In genomic region chr3:188341501-188341900, GRCh38 we compare ENCODE assay signal across 26 cellular contexts.
"Had no signal": no experiment of that assay in that cellular context is flagged by ENCODE, and none has a peak within 500 bp of the region (broad histone marks: within the 10 kb centered on the region; RNA-seq: fewer than 3 reads in every experiment).

No MANE protein-coding gene starts in this region.

- ATAC-seq: left cardiac atrium; naive thymus-derived CD4-positive, alpha-beta T cell had no signal

- H3K9me3 ChIP-seq: adrenal gland, ascending aorta, ovary, prostate gland, right atrium auricular region, thyroid gland had no signal

- H3K4me3 Mint-ChIP-seq: activated CD4-positive, alpha-beta memory T cell treated with anti-CD3 and anti-CD28 coated beads for 36 hours; naive thymus-derived CD4-positive, alpha-beta T cell had no signal

- H3K27ac ChIP-seq: ascending aorta, brain microvascular endothelial cell, ovary, prostate gland, thyroid gland had no signal

- H3K4me3 ChIP-seq: adrenal gland, ascending aorta, lung, ovary, prostate gland, right atrium auricular region, thyroid gland had no signal

- H3K27me3 ChIP-seq: adrenal gland, ascending aorta, brain microvascular endothelial cell, ovary, right atrium auricular region, thyroid gland had no signal

- H3K27ac Mint-ChIP-seq: activated CD4-positive, alpha-beta memory T cell treated with anti-CD3 and anti-CD28 coated beads for 36 hours; naive thymus-derived CD4-positive, alpha-beta T cell had no signal

- H3K9me3 Mint-ChIP-seq: activated CD4-positive, alpha-beta memory T cell treated with anti-CD3 and anti-CD28 coated beads for 36 hours; naive thymus-derived CD4-positive, alpha-beta T cell had no signal

- H3K36me3 ChIP-seq: adrenal gland, ascending aorta, brain microvascular endothelial cell, ovary, prostate gland, right atrium auricular region, thyroid gland had no signal

- H3K4me1 ChIP-seq: prostate gland had no signal

- DNase-seq: activated CD4-positive, alpha-beta memory T cell treated with anti-CD3 and anti-CD28 coated beads for 36 hours; activated CD4-positive, alpha-beta T cell treated with anti-CD3 and anti-CD28 coated beads for 48 hours; activated effector memory CD4-positive, alpha-beta T cell treated with anti-CD3 and anti-CD28 coated beads, Interleukin-2, amount 50 U/mL, for 16 hours; activated naive CD4-positive, alpha-beta T cell treated with anti-CD3 and anti-CD28 coated beads, Interleukin-2, amount 50 U/mL, for 16 hours; adrenal gland; brain microvascular endothelial cell; caudate nucleus; dermis blood vessel endothelial cell; effector CD8-positive, alpha-beta T cell; erythroblast; foreskin melanocyte; head of caudate nucleus; islet precursor cell; left cardiac atrium; naive thymus-derived CD4-positive, alpha-beta T cell; ovary; small intestine; stimulated activated CD4-positive, alpha-beta T cell treated with anti-CD3 and anti-CD28 coated beads, Interleukin-15, amount 100 ng/mL, for 24 hours; stimulated activated CD8-positive, alpha-beta memory T cell treated with anti-CD3 and anti-CD28 coated beads, Interleukin-4, amount 100 ng/mL, for 48 hours; stimulated activated naive CD4-positive, alpha-beta T cell; substantia nigra; thyroid gland had no signal
